ENCODE assay signal across 9 cellular contexts in the genomic region with DNA sequence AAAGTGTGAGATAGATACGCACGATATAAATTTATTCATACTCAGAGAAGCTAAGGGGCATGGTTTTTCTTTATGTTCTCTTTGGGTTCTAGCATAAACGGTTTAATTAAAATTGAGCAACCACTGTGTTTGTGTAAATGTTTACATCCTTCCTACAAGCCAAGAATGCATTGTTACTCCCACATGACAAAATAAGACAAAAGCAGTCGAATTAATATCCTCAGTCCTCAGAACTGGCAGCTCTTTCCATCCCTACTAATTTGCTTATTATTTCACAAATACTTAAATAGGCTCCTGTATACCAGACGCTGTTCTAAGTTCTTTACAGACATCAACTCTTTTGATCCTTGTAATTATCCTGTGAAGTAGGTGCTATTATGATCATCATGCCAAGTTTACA. TPM values are rescaled to one million over a fixed set of nuclear protein-coding genes. Genes with fewer than 3 reads are reported as not detected.
A peak's percentile ranks its signal among the peaks of the same experiment; 100 is the strongest.
DNase-seq lines count a peak whose midpoint lies in the region; ATAC-seq, FAIRE-seq and TF ChIP-seq lines count a peak whose summit lies in the region.
"Had no signal": no experiment of that assay in that cellular context is flagged by ENCODE, and none has a peak within 500 bp of the region (broad histone marks: within the 10 kb centered on the region; RNA-seq: fewer than 3 reads in every experiment).

No MANE protein-coding gene starts in this region.

- peak overlapping the region; percentile 26 for H3K9ac ChIP-seq in OCI-LY3 (ENCODE audit: low read length)
- H3K9ac ChIP-seq in duodenal mucosa (ENCODE audit: low read depth in 1 of 2, low read length in 2 of 2): peak overlapping the region in 1 of 2 donors; percentile 28

- H3K79me2 ChIP-seq in OCI-LY3 (ENCODE audit: low read length): no peaks in the 10 kb centered on the region

- H3K27me3 ChIP-seq in OCI-LY3 (ENCODE audit: low read depth, low read length): peaks cover 17% of the 10 kb centered on the region; the same call in 1 of the 2 replicates
- peaks cover 0 to 5% of the 10 kb centered on the region in 2 donors for H3K27me3 ChIP-seq in duodenal mucosa (ENCODE audit: control insufficient read depth in 1 of 2, insufficient read depth in 2 of 2, low read length in 2 of 2)
- H3K27me3 ChIP-seq in muscle layer of duodenum (ENCODE audit: low read depth, low read length): peaks cover 5% of the 10 kb centered on the region
- H3K27me3 ChIP-seq in tibial nerve: no peaks in the 10 kb centered on the region

- H3K27ac ChIP-seq in OCI-LY3 (ENCODE audit: low read length): no peak overlapping the region
- H3K27ac ChIP-seq in duodenal mucosa (ENCODE audit: low read depth, low read length): no peak overlapping the region
- no peak overlapping the region for H3K27ac ChIP-seq in muscle layer of duodenum (ENCODE audit: low read length)
- H3K27ac ChIP-seq in tibial nerve: no peak overlapping the region

- WGBS in tibial nerve, 2 donors: 59 to 61% methylated on average over 5 of the region's 5 CpGs

- no peaks in the 10 kb centered on the region for H4K20me1 ChIP-seq in OCI-LY3 (ENCODE audit: insufficient read depth, low read length)

- H3K27ac Mint-ChIP-seq in activated CD8-positive, alpha-beta memory T cell treated with anti-CD3 and anti-CD28 coated beads, Interleukin-2, amount 10 ng/mL, durations not matched to agents 7 days and 5 days: no peak overlapping the region

- no peak for FAIRE-seq in GM12892 (lab: Jason Lieb, UNC)
- FAIRE-seq: bronchial epithelial cell had no signal

- no peak for TF ChIP-seq EP300 in tibial nerve (IDR thresholded peaks at IDR 0.05)

- DNase-seq in tibial nerve (ENCODE audit: low spot score in 2 of 2) (no peak), GM12892 (ENCODE audit: insufficient read length) (no peak)
- no peak for DNase-seq in activated CD8-positive, alpha-beta memory T cell treated with anti-CD3 and anti-CD28 coated beads, Interleukin-2, amount 10 ng/mL, durations not matched to agents 7 days and 5 days
- DNase-seq: foreskin melanocyte had no signal

- H3K9me3 Mint-ChIP-seq in activated CD8-positive, alpha-beta memory T cell treated with anti-CD3 and anti-CD28 coated beads, Interleukin-2, amount 10 ng/mL, durations not matched to agents 7 days and 5 days (ENCODE audit: low read depth): no peaks in the 10 kb centered on the region

- no peaks in the 10 kb centered on the region for H3K4me1 Mint-ChIP-seq in activated CD8-positive, alpha-beta memory T cell treated with anti-CD3 and anti-CD28 coated beads, Interleukin-2, amount 10 ng/mL, durations not matched to agents 7 days and 5 days

- no peaks in the 10 kb centered on the region for H3K9me3 ChIP-seq in OCI-LY3 (ENCODE audit: insufficient read depth, low read length)
- no peaks in the 10 kb centered on the region for H3K9me3 ChIP-seq in duodenal mucosa (ENCODE audit: control insufficient read depth in 1 of 2, low read length in 2 of 2)
- H3K9me3 ChIP-seq in muscle layer of duodenum (ENCODE audit: control insufficient read depth in 1 of 2, low read length in 2 of 2): no peaks in the 10 kb centered on the region
- no peaks in the 10 kb centered on the region for H3K9me3 ChIP-seq in tibial nerve

- TF ChIP-seq CTCF in OCI-LY3 (IDR thresholded peaks at IDR 0.05; ENCODE audit: low read depth, low read length): no peak
- no peak for TF ChIP-seq CTCF in tibial nerve (IDR thresholded peaks at IDR 0.05)

- H3K36me3 Mint-ChIP-seq in activated CD8-positive, alpha-beta memory T cell treated with anti-CD3 and anti-CD28 coated beads, Interleukin-2, amount 10 ng/mL, durations not matched to agents 7 days and 5 days: no peaks in the 10 kb centered on the region

- TF ChIP-seq POLR2A in tibial nerve (IDR thresholded peaks at IDR 0.05) (no peak), GM12892 (IDR thresholded peaks at IDR 0.05; ENCODE audit: low read depth, low read length) (no peak), GM18505 (IDR thresholded peaks at IDR 0.05; ENCODE audit: borderline replicate concordance, extremely low read depth, insufficient read depth, insufficient read length) (no peak)

- no peaks in the 10 kb centered on the region for H3K36me3 ChIP-seq in OCI-LY3 (replicated peaks; ENCODE audit: low read depth, low read length)
- H3K36me3 ChIP-seq in duodenal mucosa (ENCODE audit: control insufficient read depth in 1 of 2, insufficient read depth in 2 of 2, low read length in 2 of 2): no peaks in the 10 kb centered on the region
- H3K36me3 ChIP-seq in muscle layer of duodenum (ENCODE audit: control insufficient read depth in 1 of 2, insufficient read depth in 2 of 2, low read length in 2 of 2): no peaks in the 10 kb centered on the region
- no peaks in the 10 kb centered on the region for H3K36me3 ChIP-seq in tibial nerve

- no peak overlapping the region for H3K4me3 Mint-ChIP-seq in activated CD8-positive, alpha-beta memory T cell treated with anti-CD3 and anti-CD28 coated beads, Interleukin-2, amount 10 ng/mL, durations not matched to agents 7 days and 5 days

- H3K27me3 Mint-ChIP-seq in activated CD8-positive, alpha-beta memory T cell treated with anti-CD3 and anti-CD28 coated beads, Interleukin-2, amount 10 ng/mL, durations not matched to agents 7 days and 5 days: peaks cover 50% of the 10 kb centered on the region

- H2AFZ ChIP-seq in OCI-LY3 (ENCODE audit: low read depth, low read length): peak overlapping the region; percentile 33; the same call in 1 of the 2 replicates

- CTCF ChIA-PET in activated CD8-positive, alpha-beta memory T cell treated with anti-CD3 and anti-CD28 coated beads, Interleukin-2, amount 10 ng/mL, durations not matched to agents 7 days and 5 days (lab: Charles Lee): no interaction called here

- H3K4me1 ChIP-seq in OCI-LY3 (ENCODE audit: low read length): no peaks in the 10 kb centered on the region
- H3K4me1 ChIP-seq in duodenal mucosa (ENCODE audit: control insufficient read depth in 1 of 2, insufficient read depth in 2 of 2, low read length in 2 of 2): peaks cover 3 to 5% of the 10 kb centered on the region in 2 donors
- H3K4me1 ChIP-seq in muscle layer of duodenum (ENCODE audit: control insufficient read depth in 1 of 2, insufficient read depth in 2 of 2, low read length in 2 of 2): no peaks in the 10 kb centered on the region
- H3K4me1 ChIP-seq in tibial nerve: peaks cover 0 to 24% (median 0%) of the 10 kb centered on the region in 4 donors

- H3K4me3 ChIP-seq in OCI-LY3 (ENCODE audit: low read length) (peak overlapping the region; percentile 75), duodenal mucosa (ENCODE audit: low read depth in 1 of 2, low read length in 2 of 2) (peak overlapping the region; percentile 60 to 63), muscle layer of duodenum (ENCODE audit: low read depth in 1 of 2, low read length in 2 of 2) (peak overlapping the region; percentile 43 to 63), tibial nerve (peak overlapping the region; percentile 23 to 54 (median 46))

- peak overlapping the region; percentile 72 for H3K4me2 ChIP-seq in OCI-LY3 (ENCODE audit: low read length)

- no peak for ATAC-seq in activated CD8-positive, alpha-beta memory T cell treated with anti-CD3 and anti-CD28 coated beads, Interleukin-2, amount 10 ng/mL, durations not matched to agents 7 days and 5 days
- no peak for ATAC-seq in GM18505 (IDR thresholded peaks at IDR 0.05; ENCODE audit: unreplicated experiment)

RNA-seq across cellular contexts. Expression of a gene that starts 32.0 kb away (rescaled TPM):
- total RNA-seq in tibial nerve: 10 to 100 TPM; 19.2 to 54.4 (median 45.2) TPM
- polyA plus RNA-seq in GM12892 (2012; ENCODE audit: missing spikeins): 0.47 TPM
- total RNA-seq in activated CD8-positive, alpha-beta memory T cell treated with anti-CD3 and anti-CD28 coated beads, Interleukin-2, amount 10 ng/mL, durations not matched to agents 7 days and 5 days: not detected

Comparison
In these comparisons a context has a peak if more than half of its experiments do, and no peak if none do; other contexts are left out.
1. RNA of a gene that starts 32.0 kb away (total RNA-seq): 19.2 to 54.4 TPM in tibial nerve; not detected in activated CD8-positive, alpha-beta memory T cell treated with anti-CD3 and anti-CD28 coated beads, Interleukin-2, amount 10 ng/mL, durations not matched to agents 7 days and 5 days; every median in the first group is over 10 times any median in the second.
2. Peak in every context shown above with its lines, with median percentiles within 50 percentile points of each other: H3K4me3 ChIP-seq.